Comparison of ENCODE assay signal across 8 cellular contexts in the genomic region with DNA sequence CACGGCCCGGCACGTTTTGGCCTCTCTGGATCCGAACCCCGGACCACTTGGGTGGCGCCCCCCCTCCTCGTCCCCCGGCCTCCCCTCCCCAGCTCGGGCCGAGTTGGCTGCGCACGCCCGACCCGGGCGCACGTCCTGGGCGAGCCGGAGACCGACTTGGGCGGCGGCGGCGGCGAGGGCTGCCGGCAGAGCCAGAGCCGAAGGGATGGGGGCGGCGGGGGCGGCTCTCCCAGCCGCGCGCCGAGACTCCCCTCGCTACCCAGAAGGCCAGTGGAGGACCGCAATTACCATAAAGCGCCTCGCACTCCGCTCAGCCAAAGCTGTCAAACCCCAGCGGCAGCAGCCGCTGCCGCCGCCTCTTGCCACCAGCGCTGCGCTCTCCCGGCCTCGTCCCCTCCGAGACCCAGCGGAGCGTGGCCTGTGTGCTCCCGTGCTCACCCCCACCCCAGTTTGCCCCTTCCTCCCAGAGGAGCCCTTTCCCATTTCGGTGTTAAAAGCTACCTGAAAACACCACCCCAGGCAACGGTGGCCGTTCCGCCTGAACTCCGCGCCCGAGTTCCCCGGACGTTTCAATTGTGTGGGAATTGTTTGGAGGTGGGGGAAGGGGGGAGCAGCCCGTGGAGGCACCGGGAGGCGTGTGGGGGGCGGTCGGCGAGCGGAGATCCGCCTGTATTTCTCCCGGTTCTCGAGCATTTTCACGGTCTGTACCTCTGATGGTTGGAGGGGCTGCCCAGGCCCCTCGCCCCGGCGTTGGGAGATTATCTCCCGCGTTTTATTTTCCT. TPM values are rescaled to one million over a fixed set of nuclear protein-coding genes. Genes with fewer than 3 reads are reported as not detected.
DNase-seq lines count a peak whose midpoint lies in the region; ATAC-seq, FAIRE-seq and TF ChIP-seq lines count a peak whose summit lies in the region.

No MANE protein-coding gene starts in this region.

- RAD21 ChIA-PET in GM12878 (lab: Charles Lee; ENCODE audit: unreplicated experiment) = interaction anchor here (0.6 to 4.0 kb wide), 10 partner anchors 8 to 696 kb away, joined by 3 to 20 read pairs (median 4); no protein-coding TSS in a partner anchor

- H3K4me2 ChIP-seq in GM12878 (ENCODE audit: control insufficient read depth, insufficient read depth) = peak overlapping the region; percentile 83

- SMC1A ChIA-PET in GM12878 (lab: Charles Lee; ENCODE audit: uncharacterized antibody, unreplicated experiment) = no interaction called here

- CTCF ChIA-PET in GM12878 (lab: Yijun Ruan, JAX) = no interaction called here

- peak overlapping the region; percentile 57 for H3K9ac ChIP-seq in GM12878 (ENCODE audit: control insufficient read depth, insufficient read depth, low read length)

- peak overlapping the region; percentile 55 for H3K4me3 ChIP-seq in GM12878

- intact Hi-C loops in GM12878 (cut with micrococcal nuclease; ENCODE audit: unreplicated experiment) = loop anchor here (2.0 to 10.0 kb wide), 7 partner anchors 54 to 376 kb away; no protein-coding TSS in a partner anchor

- BruUV-seq in GM12878 (replicated peaks; lab: Mats Ljungman, UMichigan) = no TSS peak

- TF ChIP-seq POLR2A in Raji (IDR thresholded peaks at IDR 0.05; ENCODE audit: insufficient read depth, low read depth, low read length) (peak; percentile 53), GM12878 (IDR thresholded peaks at IDR 0.05; ENCODE audit: low read depth, low read length) (peak; percentile 82)

- ATAC-seq in HG03280 (IDR thresholded peaks at IDR 0.05; ENCODE audit: unreplicated experiment) (peak; percentile 26), GM12878 (peak; percentile 48), GM21390 (IDR thresholded peaks at IDR 0.05; ENCODE audit: unreplicated experiment) (no peak)

- POLR2A ChIA-PET in GM12878 (lab: Charles Lee) = interaction anchor here (0.7 kb wide), 1 partner anchor 85 kb away, joined by 4 read pairs; no protein-coding TSS in a partner anchor

- TF ChIP-seq CTCF in GM12878 (IDR thresholded peaks at IDR 0.05 in 2 of 3, conservative IDR thresholded peaks at IDR 0.05 in 1 of 3; ENCODE audit: control insufficient read depth in 2 of 3, extremely low read depth in 1 of 3, insufficient read depth in 1 of 3, low read depth in 3 of 3, low read length in 3 of 3) = no peak

- H3K27ac ChIP-seq in GM12878 (ENCODE audit: control insufficient read depth, insufficient read depth) = peak overlapping the region; percentile 74

- H3K9me3 ChIP-seq in GM12878 (replicated peaks; ENCODE audit: control insufficient read depth, insufficient read depth, low read length) = no peaks in the 10 kb centered on the region; the same call in 2 of the 3 replicates

- H4K20me1 ChIP-seq in GM12878 (ENCODE audit: control insufficient read depth, insufficient read depth) = no peaks in the 10 kb centered on the region

- DNase-seq in NCI-H2171 treated with DMSO at 0.1 percent for 48 hours (lab: John Stamatoyannopoulos, UW) (peak; percentile 48), NCI-H2171 (lab: John Stamatoyannopoulos, UW) (no peak), GM12878 (ENCODE audit: low read depth, low spot score) (no peak), islet precursor cell (peak; percentile 84)
- peak; percentile 42 for DNase-seq in stimulated activated CD4-positive, alpha-beta T cell treated with anti-CD3 and anti-CD28 coated beads, Interleukin-4, amount 100 ng/mL, for 1 hour

- WGBS in GM12878 (ENCODE audit: insufficient coverage, insufficient replicate concordance, low lambda C conversion rate, missing lambda C conversion rate) = 15% methylated on average over 29 of the region's 75 CpGs

- in situ Hi-C loops in GM12878 (cut with MboI) = no loop called here

- H3K4me1 ChIP-seq in GM12878 (ENCODE audit: control insufficient read depth, insufficient read depth, low read length) = peaks cover 4% of the 10 kb centered on the region; the same call in 1 of the 2 replicates

- FAIRE-seq in GM12878 (lab: Jason Lieb, UNC) = no peak

- peaks cover 24% of the 10 kb centered on the region for H3K79me2 ChIP-seq in GM12878 (ENCODE audit: control insufficient read depth, insufficient read depth, low read length)

- no peaks in the 10 kb centered on the region for H3K36me3 ChIP-seq in GM12878 (ENCODE audit: control insufficient read depth in 2 of 2, insufficient read depth in 2 of 2, low read length in 1 of 2)

- no peak overlapping the region; the same call in 1 of the 2 replicates for H2AFZ ChIP-seq in GM12878 (ENCODE audit: control insufficient read depth, low read depth, low read length)

- TF ChIP-seq RAD21 in GM12878 (IDR thresholded peaks at IDR 0.05; ENCODE audit: insufficient read depth, low read depth, low read length) = no peak

- H3K27me3 ChIP-seq in GM12878 (replicated peaks in 1 of 2; ENCODE audit: control insufficient read depth in 2 of 2, insufficient read depth in 2 of 2, low read length in 1 of 2) = no peaks in the 10 kb centered on the region

- 0 out of 4 replicates have a peak, but pooled peaks of 1 of the 2 experiments have one; percentile 15 for TF ChIP-seq EP300 in GM12878 (IDR thresholded peaks at IDR 0.05; ENCODE audit: borderline replicate concordance in 1 of 2, control insufficient read depth in 1 of 2, low read depth in 2 of 2, low read length in 2 of 2)

TF ChIP-seq in GM12878, 131 proteins besides CTCF, POLR2A, EP300 and RAD21 (continues in another document):
- TF ChIP-seq JUND (IDR thresholded peaks at IDR 0.05; ENCODE audit: low read depth, low read length) (no peak), GATAD2B (conservative IDR thresholded peaks at IDR 0.05; ENCODE audit: low read depth) (0 out of 2 replicates have a peak, but pooled peaks have one; percentile 31), YY1 (IDR thresholded peaks at IDR 0.05; ENCODE audit: low read depth, low read length) (0 out of 2 replicates have a peak, but pooled peaks have one; percentile 3), MAX (IDR thresholded peaks at IDR 0.05; ENCODE audit: low read depth, low read length) (no peak), PAX5 (IDR thresholded peaks at IDR 0.05; ENCODE audit: borderline replicate concordance, low read depth, low read length) (peak; percentile 95), SP1 (IDR thresholded peaks at IDR 0.05; ENCODE audit: low read depth, low read length) (no peak), SIN3A (IDR thresholded peaks at IDR 0.05; ENCODE audit: low read depth, low read length) (no peak), CHD2 (IDR thresholded peaks at IDR 0.05; ENCODE audit: borderline replicate concordance, low read depth, low read length) (0 out of 2 replicates have a peak, but pooled peaks have one; percentile 18), NR2C2 (IDR thresholded peaks at IDR 0.05; ENCODE audit: borderline replicate concordance, control insufficient read depth, insufficient read length, low read depth) (no peak)
- TF ChIP-seq, protein P1, sequence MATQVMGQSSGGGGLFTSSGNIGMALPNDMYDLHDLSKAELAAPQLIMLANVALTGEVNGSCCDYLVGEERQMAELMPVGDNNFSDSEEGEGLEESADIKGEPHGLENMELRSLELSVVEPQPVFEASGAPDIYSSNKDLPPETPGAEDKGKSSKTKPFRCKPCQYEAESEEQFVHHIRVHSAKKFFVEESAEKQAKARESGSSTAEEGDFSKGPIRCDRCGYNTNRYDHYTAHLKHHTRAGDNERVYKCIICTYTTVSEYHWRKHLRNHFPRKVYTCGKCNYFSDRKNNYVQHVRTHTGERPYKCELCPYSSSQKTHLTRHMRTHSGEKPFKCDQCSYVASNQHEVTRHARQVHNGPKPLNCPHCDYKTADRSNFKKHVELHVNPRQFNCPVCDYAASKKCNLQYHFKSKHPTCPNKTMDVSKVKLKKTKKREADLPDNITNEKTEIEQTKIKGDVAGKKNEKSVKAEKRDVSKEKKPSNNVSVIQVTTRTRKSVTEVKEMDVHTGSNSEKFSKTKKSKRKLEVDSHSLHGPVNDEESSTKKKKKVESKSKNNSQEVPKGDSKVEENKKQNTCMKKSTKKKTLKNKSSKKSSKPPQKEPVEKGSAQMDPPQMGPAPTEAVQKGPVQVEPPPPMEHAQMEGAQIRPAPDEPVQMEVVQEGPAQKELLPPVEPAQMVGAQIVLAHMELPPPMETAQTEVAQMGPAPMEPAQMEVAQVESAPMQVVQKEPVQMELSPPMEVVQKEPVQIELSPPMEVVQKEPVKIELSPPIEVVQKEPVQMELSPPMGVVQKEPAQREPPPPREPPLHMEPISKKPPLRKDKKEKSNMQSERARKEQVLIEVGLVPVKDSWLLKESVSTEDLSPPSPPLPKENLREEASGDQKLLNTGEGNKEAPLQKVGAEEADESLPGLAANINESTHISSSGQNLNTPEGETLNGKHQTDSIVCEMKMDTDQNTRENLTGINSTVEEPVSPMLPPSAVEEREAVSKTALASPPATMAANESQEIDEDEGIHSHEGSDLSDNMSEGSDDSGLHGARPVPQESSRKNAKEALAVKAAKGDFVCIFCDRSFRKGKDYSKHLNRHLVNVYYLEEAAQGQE (IDR thresholded peaks at IDR 0.05; ENCODE audit: low read depth, low read length) = no peak

RNA-seq across cellular contexts. Expression of gene BCOR, which starts 0.7 kb away (rescaled TPM):
- total RNA-seq in GM12878 (2013; cell fraction: nucleolus; rRNA removed) = 8.7 and 10.9 TPM in 2 replicates
- total RNA-seq in GM12878 (2014; rRNA removed) = 9.9 and 12.8 TPM in 2 replicates
- total RNA-seq in GM12878 (2014; rRNA removed; fragmentation: Illumina TruSeq; extraction: Trizol) = 7.0 and 7.3 TPM in 2 replicates
- 16.4 and 17.5 TPM in 2 replicates for total RNA-seq in GM12878 (2021)
- polyA plus RNA-seq in GM12878 (2011; ENCODE audit: low read depth) = 9.8 TPM
- polyA plus RNA-seq in GM12878 (2011; rRNA removed) = 7.5 and 8.0 TPM in 2 replicates
- 6.9 and 11.2 TPM in 2 replicates for polyA plus RNA-seq in GM12878 (2011; cell fraction: cytosol; rRNA removed)
- 22.9 and 32.6 TPM in 2 replicates for polyA plus RNA-seq in GM12878 (2011; cell fraction: nucleus; rRNA removed)
- polyA plus RNA-seq in GM12878 (2012) = 12.0 and 13.5 TPM in 2 replicates
- 14.6 and 14.8 TPM in 2 replicates for polyA plus RNA-seq in GM12878 (2014; fragmentation: Illumina TruSeq; extraction: Trizol)
- 1 to 10 TPM; 5.1 to 8.0 TPM for polyA plus RNA-seq in GM12878 (2014; fragmentation: Nextera tagmentation; extraction: Ambion mirVana)
- 9.6 and 10.0 TPM in 2 replicates for polyA plus RNA-seq in GM12878 (2014; rRNA removed)
- polyA plus RNA-seq in GM12878 (2016; fragmentation: Nextera tagmentation; extraction: Ambion mirVana) = 10 to 100 TPM; 10.1 to 10.9 TPM
- 8.6 and 10.0 TPM in 2 replicates for polyA minus RNA-seq in GM12878 (2011; rRNA and poly(A)+ RNA removed)
- polyA minus RNA-seq in GM12878 (2011; cell fraction: cytosol; rRNA and poly(A)+ RNA removed) = 8.4 and 9.4 TPM in 2 replicates
- 7.9 and 12.2 TPM in 2 replicates for polyA minus RNA-seq in GM12878 (2011; cell fraction: nucleus; rRNA and poly(A)+ RNA removed)

Comparison
In these comparisons a context has a peak if more than half of its experiments do, and no peak if none do; other contexts are left out.
1. DNase-seq: peak in NCI-H2171 treated with DMSO at 0.1 percent for 48 hours (single experiment), islet precursor cell (single experiment) and stimulated activated CD4-positive, alpha-beta T cell treated with anti-CD3 and anti-CD28 coated beads, Interleukin-4, amount 100 ng/mL, for 1 hour (single experiment); none in NCI-H2171 (single experiment) and GM12878 (single experiment).